Comparison of ENCODE assay signal across 8 cellular contexts in genomic region chr10:118459642-118460193, GRCh38.
DNase-seq lines count a peak whose midpoint lies in the region; ATAC-seq and TF ChIP-seq lines count a peak whose summit lies in the region.

No MANE protein-coding gene starts in this region.

- H3K9me2 ChIP-seq in OCI-LY7 (ENCODE audit: insufficient read depth, low read length) = no peaks in the 10 kb centered on the region

- H3K36me3 ChIP-seq in OCI-LY7 (ENCODE audit: insufficient read depth, low read length) = no peaks in the 10 kb centered on the region
- no peaks in the 10 kb centered on the region for H3K36me3 ChIP-seq in esophagus muscularis mucosa

- H2AFZ ChIP-seq in OCI-LY7 (ENCODE audit: low read length) = peak overlapping the region; percentile 81

- peak overlapping the region in 1 of 10 donors; percentile 73 for H3K27ac Mint-ChIP-seq in naive thymus-derived CD8-positive, alpha-beta T cell

- H3K4me1 Mint-ChIP-seq in naive thymus-derived CD8-positive, alpha-beta T cell = peaks cover 0 to 9% (median 4%) of the 10 kb centered on the region in 4 donors

- peak overlapping the region; percentile 27; the same call in 1 of the 2 replicates for H3K4me2 ChIP-seq in OCI-LY7 (ENCODE audit: low read length)

- H3K79me2 ChIP-seq in OCI-LY7 (ENCODE audit: insufficient read depth, low read depth, low read length) = no peaks in the 10 kb centered on the region

- H3K27ac ChIP-seq in OCI-LY7 (ENCODE audit: low read depth, low read length, poor library complexity, severe bottlenecking) (no peak overlapping the region), esophagus muscularis mucosa (replicated peaks in 1 of 4) (no peak overlapping the region)

- no peaks in the 10 kb centered on the region for H3K9me3 ChIP-seq in OCI-LY7 (ENCODE audit: low read length)
- no peaks in the 10 kb centered on the region for H3K9me3 ChIP-seq in esophagus muscularis mucosa

- peaks cover 22 to 47% (median 26%) of the 10 kb centered on the region in 5 donors for H3K27me3 Mint-ChIP-seq in naive thymus-derived CD8-positive, alpha-beta T cell

- TF ChIP-seq CTCF in OCI-LY7 (conservative IDR thresholded peaks at IDR 0.05; ENCODE audit: low read length) = peak; percentile 91
- peak; percentile 63 to 77 (median 64) for TF ChIP-seq CTCF in esophagus muscularis mucosa (IDR thresholded peaks at IDR 0.05)

- peaks cover 0 to 4% (median 0%) of the 10 kb centered on the region in 9 donors for H3K9me3 Mint-ChIP-seq in naive thymus-derived CD8-positive, alpha-beta T cell

- peak; percentile 64 for DNase-seq in COLO668 (lab: John Stamatoyannopoulos, UW; ENCODE audit: unreplicated experiment)
- peak; percentile 82 for DNase-seq in HT-29 (ENCODE audit: low spot score)
- DNase-seq in OCI-LY7 (ENCODE audit: low spot score) = peak; percentile 62
- DNase-seq in activated T-cell treated with anti-CD3 and anti-CD28 coated beads for 48 hours (ENCODE audit: low read depth) = peak; percentile 30
- peak; percentile 93 for DNase-seq in esophagus muscularis mucosa (ENCODE audit: extremely low spot score)
- peak; percentile 12 to 65 (median 38) for DNase-seq in naive thymus-derived CD8-positive, alpha-beta T cell
- DNase-seq in superior temporal gyrus (ENCODE audit: extremely low spot score) = peak; percentile 90

- no peak for TF ChIP-seq POLR2A in esophagus muscularis mucosa (IDR thresholded peaks at IDR 0.05; ENCODE audit: low read depth)

- H3K4me3 Mint-ChIP-seq in naive thymus-derived CD8-positive, alpha-beta T cell = peak overlapping the region; percentile 40 to 67 (median 54)

- no peak for TF ChIP-seq EP300 in esophagus muscularis mucosa (IDR thresholded peaks at IDR 0.05)

- WGBS in esophagus muscularis mucosa = 3% methylated on average over 10 of the region's 10 CpGs

- ATAC-seq in GM19452 (IDR thresholded peaks at IDR 0.05; ENCODE audit: unreplicated experiment) = peak; percentile 78
- ATAC-seq in naive thymus-derived CD8-positive, alpha-beta T cell = peak; percentile 53 to 70

- CTCF ChIA-PET in OCI-LY7 (lab: Charles Lee; ENCODE audit: unreplicated experiment) = no interaction called here

- H3K4me3 ChIP-seq in OCI-LY7 (ENCODE audit: low read depth, low read length, poor library complexity, severe bottlenecking) (no peak overlapping the region), esophagus muscularis mucosa (no peak overlapping the region)

- intact Hi-C loops in OCI-LY7 (cut with micrococcal nuclease; ENCODE audit: unreplicated experiment) = loop anchor here (2.0 kb wide), 1 partner anchor 963 kb away; no protein-coding TSS in a partner anchor
- intact Hi-C loops in esophagus muscularis mucosa (cut with DNase I) = loop anchor here (10.0 kb wide), 1 partner anchor 965 kb away; no protein-coding TSS in a partner anchor

- H4K20me1 ChIP-seq in OCI-LY7 (ENCODE audit: insufficient read depth, low read length) = no peaks in the 10 kb centered on the region

- H3K36me3 Mint-ChIP-seq in naive thymus-derived CD8-positive, alpha-beta T cell = peaks cover 0 to 2% (median 0%) of the 10 kb centered on the region in 3 donors

- H3K4me1 ChIP-seq in OCI-LY7 (ENCODE audit: insufficient read depth, low read length, poor library complexity, severe bottlenecking) (no peaks in the 10 kb centered on the region), esophagus muscularis mucosa (peaks cover 0 to 3% (median 0%) of the 10 kb centered on the region in 4 donors)

- H3K27me3 ChIP-seq in esophagus muscularis mucosa = peaks cover 0 to 29% (median 0%) of the 10 kb centered on the region in 4 donors

- POLR2A ChIA-PET in OCI-LY7 (lab: Charles Lee) = interaction anchor here (0.6 to 1.7 kb wide), 3 partner anchors 8 to 527 kb away, joined by 3 to 5 read pairs (median 3); no protein-coding TSS in a partner anchor
- POLR2A ChIA-PET in naive thymus-derived CD8-positive, alpha-beta T cell (lab: Charles Lee) = no interaction called here

- no TSS peak for BruUV-seq in OCI-LY7 (replicated peaks; lab: Mats Ljungman, UMichigan)

Comparison
In these comparisons a context has a peak if more than half of its experiments do, and no peak if none do; other contexts are left out.
1. DNase-seq: peak in every context shown above with its lines; median percentile 93 in esophagus muscularis mucosa; 90 in superior temporal gyrus; 82 in HT-29; 64 in COLO668; 62 in OCI-LY7; 38 in naive thymus-derived CD8-positive, alpha-beta T cell; 30 in activated T-cell treated with anti-CD3 and anti-CD28 coated beads for 48 hours.